Comparison of ENCODE assay signal across 15 cellular contexts in genomic region chr14:105925615-105926414, GRCh38.
DNase-seq lines count a peak whose midpoint lies in the region; ATAC-seq and TF ChIP-seq lines count a peak whose summit lies in the region.
"Had no signal": no experiment of that assay in that cellular context is flagged by ENCODE, and none has a peak within 500 bp of the region (broad histone marks: within the 10 kb centered on the region; RNA-seq: fewer than 3 reads in every experiment).

No MANE protein-coding gene starts in this region.

- no peak overlapping the region for H3K9ac ChIP-seq in OCI-LY3 (ENCODE audit: low read length)

- no peaks in the 10 kb centered on the region for H3K36me3 ChIP-seq in heart left ventricle
- H3K36me3 ChIP-seq in OCI-LY3 (replicated peaks; ENCODE audit: low read depth, low read length) = peaks cover 12% of the 10 kb centered on the region
- no peaks in the 10 kb centered on the region for H3K36me3 ChIP-seq in mucosa of descending colon (ENCODE audit: low read depth)
- H3K36me3 ChIP-seq in tibial artery = no peaks in the 10 kb centered on the region
- H3K36me3 ChIP-seq: HAP-1 had no signal

- TF ChIP-seq CTCF in heart left ventricle (IDR thresholded peaks at IDR 0.05) (no peak), OCI-LY3 (IDR thresholded peaks at IDR 0.05; ENCODE audit: low read depth, low read length) (no peak), mucosa of descending colon (IDR thresholded peaks at IDR 0.05) (no peak), tibial artery (IDR thresholded peaks at IDR 0.05) (no peak)

- H3K79me2 ChIP-seq in OCI-LY3 (ENCODE audit: low read length) = peaks cover 34% of the 10 kb centered on the region

- H3K4me2 ChIP-seq in OCI-LY3 (ENCODE audit: low read length) = no peak overlapping the region

- no peak for TF ChIP-seq POLR2A in heart left ventricle (IDR thresholded peaks at IDR 0.05)

- H3K27ac ChIP-seq in heart left ventricle = no peak overlapping the region
- H3K27ac ChIP-seq in OCI-LY3 (ENCODE audit: low read length) = peak overlapping the region; percentile 74
- H3K27ac ChIP-seq in tibial artery = no peak overlapping the region

- no peak for ATAC-seq in heart left ventricle
- no peak for ATAC-seq in left cardiac atrium
- no peak for ATAC-seq in mucosa of descending colon
- ATAC-seq in HG03159 (IDR thresholded peaks at IDR 0.05; ENCODE audit: unreplicated experiment) = no peak
- ATAC-seq: PC-3 had no signal

- intact Hi-C loops in heart left ventricle (cut with DNase I) (no loop called here), left cardiac atrium (cut with DNase I) (no loop called here), mucosa of descending colon (cut with DNase I, micrococcal nuclease) (no loop called here), tibial artery (cut with DNase I; ENCODE audit: low total_unique reads) (no loop called here)

- peaks cover 0 to 2% (median 0%) of the 10 kb centered on the region in 9 donors for H3K27me3 ChIP-seq in heart left ventricle
- H3K27me3 ChIP-seq in OCI-LY3 (ENCODE audit: low read depth, low read length) = peaks cover 6% of the 10 kb centered on the region; the same call in 1 of the 2 replicates
- H3K27me3 ChIP-seq in tibial artery = no peaks in the 10 kb centered on the region

- WGBS in heart left ventricle, 4 donors = 81 to 91% (median 84%) methylated on average over 10 to 18 of the region's 18 CpGs

- H2AFZ ChIP-seq in OCI-LY3 (ENCODE audit: low read depth, low read length) = no peak overlapping the region

- DNase-seq in heart left ventricle (peak in 3 of 5 donors; percentile 3 to 29 (median 18)), left cardiac atrium (no peak), mucosa of descending colon (peak in 2 of 3 donors; percentile 11 to 44), tibial artery (peak; percentile 16 to 50), NCI-H2081 treated with DMSO at 0.1 percent for 48 hours (lab: John Stamatoyannopoulos, UW) (no peak)
- DNase-seq: CD4-positive, CD25-positive, alpha-beta regulatory T cell; DMS153; NCI-H187; NCI-H526 treated with DMSO at 0.1 percent for 48 hours; NK-92 treated with Interleukin-12 subunit alpha and Interleukin-12 subunit beta, amount 100 ng/mL, for 24 hours; PC-3 had no signal

- H3K4me1 ChIP-seq in heart left ventricle (no peaks in the 10 kb centered on the region), OCI-LY3 (ENCODE audit: low read length) (peaks cover 52% of the 10 kb centered on the region), mucosa of descending colon (ENCODE audit: low read depth) (no peaks in the 10 kb centered on the region), tibial artery (no peaks in the 10 kb centered on the region)
- H3K4me1 ChIP-seq: Caco-2, HAP-1 had no signal

- H3K9me3 ChIP-seq in heart left ventricle (peaks cover 0 to 26% (median 1%) of the 10 kb centered on the region in 12 donors), OCI-LY3 (ENCODE audit: insufficient read depth, low read length) (no peaks in the 10 kb centered on the region), mucosa of descending colon (no peaks in the 10 kb centered on the region), tibial artery (peaks cover 0 to 15% (median 12%) of the 10 kb centered on the region in 3 donors)
- H3K9me3 ChIP-seq: Caco-2, HAP-1 had no signal

- H3K4me3 ChIP-seq in heart left ventricle (no peak overlapping the region), OCI-LY3 (ENCODE audit: low read length) (no peak overlapping the region), mucosa of descending colon (no peak overlapping the region), tibial artery (no peak overlapping the region)
- H3K4me3 ChIP-seq: HAP-1 had no signal

- H4K20me1 ChIP-seq in OCI-LY3 (ENCODE audit: insufficient read depth, low read length) = peaks cover 30% of the 10 kb centered on the region

Comparison
In these comparisons a context has a peak if more than half of its experiments do, and no peak if none do; other contexts are left out.
1. DNase-seq: peak in heart left ventricle (3 of 5), mucosa of descending colon (2 of 3) and tibial artery (2 of 2); none in left cardiac atrium (single experiment) and NCI-H2081 treated with DMSO at 0.1 percent for 48 hours (single experiment).